Comparison of ENCODE assay signal across 14 cellular contexts in the genomic region with DNA sequence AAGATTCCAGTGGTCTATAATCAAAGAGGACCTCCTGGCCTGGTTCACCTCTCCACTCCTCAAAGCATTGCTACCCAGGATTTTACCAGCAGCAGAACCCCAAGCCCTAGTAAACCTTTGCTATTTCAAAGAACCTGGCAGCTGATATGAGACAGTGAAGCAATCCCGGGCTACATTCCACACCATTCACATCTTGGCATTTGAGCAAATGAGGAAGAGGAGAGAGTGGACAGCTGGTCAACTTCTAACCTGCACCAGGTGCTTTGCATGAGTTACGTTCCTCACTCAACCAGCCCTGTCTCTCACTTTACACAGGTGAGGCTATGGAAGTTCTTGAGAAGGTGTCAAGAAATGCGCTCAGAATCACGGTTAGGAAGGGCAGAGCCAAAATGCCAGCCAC. TPM values are rescaled to one million over a fixed set of nuclear protein-coding genes. Genes with fewer than 3 reads are reported as not detected.
DNase-seq lines count a peak whose midpoint lies in the region; ATAC-seq and TF ChIP-seq lines count a peak whose summit lies in the region.
"Had no signal": no experiment of that assay in that cellular context is flagged by ENCODE, and none has a peak within 500 bp of the region (broad histone marks: within the 10 kb centered on the region; RNA-seq: fewer than 3 reads in every experiment).

No MANE protein-coding gene starts in this region.

- no peaks in the 10 kb centered on the region for H3K36me3 ChIP-seq in trophoblast cell (ENCODE audit: control insufficient read depth in 1 of 2, insufficient read depth in 2 of 2, low read length in 2 of 2)
- H3K36me3 ChIP-seq: BLaER1 treated with 17β-estradiol and CSF1 and Interleukin-3, amounts not matched to agents 10 nM and 100 nM had no signal

- peak overlapping the region; percentile 97 for H3K4me2 ChIP-seq in trophoblast cell (ENCODE audit: low read length)
- H3K4me2 ChIP-seq: KMS-11 had no signal

- H2AFZ ChIP-seq in trophoblast cell (ENCODE audit: insufficient read depth, low read length, poor library complexity) = no peak overlapping the region

- no peak overlapping the region for H4K8ac ChIP-seq in trophoblast cell (ENCODE audit: low read depth, low read length)

- no peak overlapping the region for H3K18ac ChIP-seq in trophoblast cell (ENCODE audit: low read length)

- H3K4me1 Mint-ChIP-seq in natural killer cell treated with Interleukin-12 subunit alpha and Interleukin-12 subunit beta and Interleukin-15 and Interleukin-18, amount 100 ng/mL, for 72 hours (ENCODE audit: low read depth in 2 of 2) = no peaks in the 10 kb centered on the region
- H3K4me1 Mint-ChIP-seq in natural killer cell (peaks cover 0 to 6% of the 10 kb centered on the region in 2 donors), endothelial cell (ENCODE audit: unreplicated experiment) (peaks cover 21% of the 10 kb centered on the region)

- no peak overlapping the region for H2BK5ac ChIP-seq in trophoblast cell (ENCODE audit: low read depth, low read length, poor library complexity)

- H3K23ac ChIP-seq in trophoblast cell (ENCODE audit: low read length) = no peak overlapping the region

- no peak overlapping the region for H2AK5ac ChIP-seq in trophoblast cell (ENCODE audit: low read length)

- no CpG with 5 or more reads among the region's 4 CpGs for WGBS in trophoblast cell (ENCODE audit: extremely low coverage, insufficient coverage, insufficient read length)

- no peaks in the 10 kb centered on the region for H3K79me2 ChIP-seq in trophoblast cell (ENCODE audit: control insufficient read depth, insufficient read depth, low read length, poor library complexity)

- no peak overlapping the region for H3K9ac ChIP-seq in trophoblast cell (ENCODE audit: low read length)
- H3K9ac ChIP-seq: KMS-11 had no signal

- H2BK120ac ChIP-seq in trophoblast cell (ENCODE audit: insufficient read depth, low read length, poor library complexity) = no peak overlapping the region

- no peak overlapping the region for H3K4ac ChIP-seq in trophoblast cell (ENCODE audit: low read depth, low read length)

- no peak overlapping the region for H4K91ac ChIP-seq in trophoblast cell (ENCODE audit: low read depth, low read length)

- TF ChIP-seq CTCF in natural killer cell (IDR thresholded peaks at IDR 0.05) = no peak
- no peak for TF ChIP-seq CTCF in endothelial cell (IDR thresholded peaks at IDR 0.05; ENCODE audit: unreplicated experiment)

- no peak overlapping the region for H4K12ac ChIP-seq in trophoblast cell (ENCODE audit: low read depth, low read length)

- no peaks in the 10 kb centered on the region for H3K79me1 ChIP-seq in trophoblast cell (ENCODE audit: low read length)

- peaks cover 43 to 47% of the 10 kb centered on the region in 2 donors for H3K27me3 Mint-ChIP-seq in natural killer cell treated with Interleukin-12 subunit alpha and Interleukin-12 subunit beta and Interleukin-15 and Interleukin-18, amount 100 ng/mL, for 72 hours
- H3K27me3 Mint-ChIP-seq in natural killer cell (ENCODE audit: low read depth in 2 of 2) (peaks cover 49 to 64% of the 10 kb centered on the region in 2 donors), endothelial cell (ENCODE audit: unreplicated experiment) (peaks cover 13% of the 10 kb centered on the region)

- H3K27me3 ChIP-seq in trophoblast cell (ENCODE audit: insufficient read depth, low read length) = peaks cover 13% of the 10 kb centered on the region

- no peak overlapping the region for H3K14ac ChIP-seq in trophoblast cell (ENCODE audit: low read length)

- intact Hi-C loops in natural killer cell (cut with micrococcal nuclease) = no loop called here

- H3K4me3 ChIP-seq in trophoblast cell (ENCODE audit: low read depth, low read length) = no peak overlapping the region

- no peaks in the 10 kb centered on the region for H3K9me3 ChIP-seq in trophoblast cell (ENCODE audit: insufficient read depth, low read depth, low read length)
- H3K9me3 ChIP-seq: BLaER1 treated with 17β-estradiol and CSF1 and Interleukin-3, amounts not matched to agents 10 nM and 100 nM had no signal

- no peaks in the 10 kb centered on the region for H3K9me3 Mint-ChIP-seq in natural killer cell treated with Interleukin-12 subunit alpha and Interleukin-12 subunit beta and Interleukin-15 and Interleukin-18, amount 100 ng/mL, for 72 hours
- H3K9me3 Mint-ChIP-seq in natural killer cell (no peaks in the 10 kb centered on the region), endothelial cell (ENCODE audit: unreplicated experiment) (no peaks in the 10 kb centered on the region)

- ATAC-seq in natural killer cell treated with Interleukin-12 subunit alpha and Interleukin-12 subunit beta and Interleukin-15 and Interleukin-18, amount 100 ng/mL, for 72 hours = no peak
- ATAC-seq in natural killer cell = no peak

- no peaks in the 10 kb centered on the region for H3K36me3 Mint-ChIP-seq in natural killer cell treated with Interleukin-12 subunit alpha and Interleukin-12 subunit beta and Interleukin-15 and Interleukin-18, amount 100 ng/mL, for 72 hours
- H3K36me3 Mint-ChIP-seq in natural killer cell (peaks cover 5% of the 10 kb centered on the region), endothelial cell (ENCODE audit: low read depth, unreplicated experiment) (peaks cover 9% of the 10 kb centered on the region)

- peak overlapping the region; percentile 33 for H3K4me3 Mint-ChIP-seq in natural killer cell treated with Interleukin-12 subunit alpha and Interleukin-12 subunit beta and Interleukin-15 and Interleukin-18, amount 100 ng/mL, for 72 hours
- no peak overlapping the region for H3K4me3 Mint-ChIP-seq in natural killer cell
- H3K4me3 Mint-ChIP-seq in endothelial cell (ENCODE audit: unreplicated experiment) = peak overlapping the region; percentile 86

- no peak overlapping the region for H3K27ac Mint-ChIP-seq in natural killer cell treated with Interleukin-12 subunit alpha and Interleukin-12 subunit beta and Interleukin-15 and Interleukin-18, amount 100 ng/mL, for 72 hours
- H3K27ac Mint-ChIP-seq in natural killer cell = no peak overlapping the region
- no peak overlapping the region for H3K27ac Mint-ChIP-seq in endothelial cell (ENCODE audit: unreplicated experiment)

- H3K4me1 ChIP-seq in trophoblast cell (ENCODE audit: control insufficient read depth in 1 of 2, insufficient read depth in 2 of 2, low read length in 2 of 2) = peaks cover 6 to 11% of the 10 kb centered on the region in 2 experiments

- H2BK12ac ChIP-seq in trophoblast cell (ENCODE audit: low read length) = no peak overlapping the region

- H3K27ac ChIP-seq in trophoblast cell (ENCODE audit: low read depth, low read length) = no peak overlapping the region
- H3K27ac ChIP-seq: BLaER1 treated with 17β-estradiol and CSF1 and Interleukin-3, amounts not matched to agents 10 nM and 100 nM; KMS-11 had no signal

- DNase-seq in natural killer cell treated with Interleukin-12 subunit alpha and Interleukin-12 subunit beta and Interleukin-15 and Interleukin-18, amount 100 ng/mL, for 72 hours (ENCODE audit: low spot score) = no peak
- DNase-seq in natural killer cell = no peak
- no peak for DNase-seq in endothelial cell (ENCODE audit: low spot score)
- DNase-seq in trophoblast cell = no peak
- DNase-seq in stimulated activated CD4-positive, alpha-beta T cell treated with anti-CD3 and anti-CD28 coated beads, Interleukin-4, amount 100 ng/mL, for 24 hours = no peak
- no peak for DNase-seq in stimulated activated CD4-positive, alpha-beta T cell treated with anti-CD3 and anti-CD28 coated beads, Interleukin-2, amount 100 ng/mL, for 48 hours
- no peak for DNase-seq in GOT3 (lab: John Stamatoyannopoulos, UW)
- DNase-seq in NCI-H1694 (lab: John Stamatoyannopoulos, UW) = no peak
- DNase-seq: hippocampal formation, NCI-H2107, T-helper 1 cell had no signal

RNA-seq across cellular contexts. Expression of a gene that starts 1.1 kb away (rescaled TPM):
- under 1 TPM in 1 of 2 donors, not detected in 1; 0.45 TPM for total RNA-seq in natural killer cell treated with Interleukin-12 subunit alpha and Interleukin-12 subunit beta and Interleukin-15 and Interleukin-18, amount 100 ng/mL, for 72 hours
- total RNA-seq in natural killer cell (under 1 TPM; 0.21 to 0.23 (median 0.23) TPM), endothelial cell (ENCODE audit: unreplicated experiment) (26.1 TPM)
- 3.8 and 4.9 TPM in 2 replicates for polyA plus RNA-seq in trophoblast cell (2013)
- total RNA-seq: activated CD8-positive, alpha-beta memory T cell treated with anti-CD3 and anti-CD28 coated beads for 36 hours had no signal

Comparison
In these comparisons a context has a peak if more than half of its experiments do, and no peak if none do; other contexts are left out.
1. RNA of a gene that starts 1.1 kb away (total RNA-seq): 26.1 TPM in endothelial cell (single experiment); 0.45 TPM in natural killer cell treated with Interleukin-12 subunit alpha and Interleukin-12 subunit beta and Interleukin-15 and Interleukin-18, amount 100 ng/mL, for 72 hours and 0.21 to 0.23 TPM in natural killer cell; every median in the first group is over 10 times any median in the second.